ENCODE assay signal across 9 cellular contexts in the genomic region with DNA sequence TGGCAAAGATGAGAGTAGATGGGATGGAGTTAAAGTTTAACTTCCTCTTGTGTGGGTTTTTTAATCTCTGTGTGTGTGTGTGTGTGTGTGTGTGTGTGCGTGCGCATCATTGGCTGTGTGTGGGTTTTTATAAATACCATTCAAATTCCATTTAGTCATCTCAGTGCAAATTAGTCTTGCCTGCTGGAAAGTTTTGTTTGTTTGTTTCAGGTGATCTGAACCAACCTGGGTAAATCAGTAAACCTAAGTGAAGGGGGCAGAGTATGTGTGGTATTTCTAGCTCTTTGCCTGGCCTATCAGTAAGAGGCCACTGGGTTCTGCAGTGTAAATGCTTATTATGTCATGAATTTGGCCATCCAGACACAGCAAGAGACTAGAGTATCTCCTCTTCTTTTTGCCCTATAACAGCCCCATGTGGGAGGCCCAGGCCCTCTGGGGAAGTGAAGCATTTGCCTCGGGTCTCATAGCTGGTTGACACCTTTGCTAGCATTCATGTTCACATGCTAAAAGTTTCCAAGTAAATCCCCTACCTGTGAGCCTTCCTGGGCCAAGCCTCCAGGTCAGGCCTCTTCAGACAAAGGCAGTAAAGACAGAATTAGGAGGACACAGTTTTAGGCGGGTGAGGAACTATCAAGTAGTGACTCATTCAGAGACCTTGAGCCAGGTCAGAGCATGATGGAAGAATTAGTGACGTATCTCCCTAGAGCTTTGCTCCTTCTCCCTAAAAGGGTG. TPM values are rescaled to one million over a fixed set of nuclear protein-coding genes. Genes with fewer than 3 reads are reported as not detected.
DNase-seq lines count a peak whose midpoint lies in the region; ATAC-seq, FAIRE-seq and TF ChIP-seq lines count a peak whose summit lies in the region.
"Had no signal": no experiment of that assay in that cellular context is flagged by ENCODE, and none has a peak within 500 bp of the region (broad histone marks: within the 10 kb centered on the region; RNA-seq: fewer than 3 reads in every experiment).

No MANE protein-coding gene starts in this region.

- H3K4me1 ChIP-seq in SK-N-SH (ENCODE audit: control insufficient read depth in 1 of 2, insufficient read depth in 2 of 2, low read depth in 1 of 2, low read length in 1 of 2) = no peaks in the 10 kb centered on the region
- H3K4me1 ChIP-seq in K562 (replicated peaks in 1 of 2; ENCODE audit: control insufficient read depth in 2 of 2, insufficient read depth in 2 of 2, low read length in 2 of 2) = no peaks in the 10 kb centered on the region; a peak in 1 of 5 replicates

- H3K27me3 ChIP-seq in SK-N-SH (ENCODE audit: insufficient read depth) = no peaks in the 10 kb centered on the region
- no peaks in the 10 kb centered on the region for H3K27me3 ChIP-seq in K562 (ENCODE audit: control insufficient read depth in 2 of 2, insufficient read depth in 2 of 2, low read length in 2 of 2)
- no peaks in the 10 kb centered on the region for H3K27me3 ChIP-seq in brain microvascular endothelial cell (replicated peaks)

- H3K36me3 ChIP-seq in SK-N-SH (replicated peaks in 1 of 2; ENCODE audit: control insufficient read depth in 1 of 2, insufficient read depth in 2 of 2, low read length in 1 of 2) (peaks cover 25 to 50% of the 10 kb centered on the region in 2 experiments), K562 (ENCODE audit: control insufficient read depth, insufficient read depth, low read length) (peaks cover 57% of the 10 kb centered on the region), brain microvascular endothelial cell (replicated peaks) (peaks cover 35% of the 10 kb centered on the region)

- H3K27ac ChIP-seq in SK-N-SH (ENCODE audit: low read depth in 2 of 2, low read length in 1 of 2) (no peak overlapping the region), K562 (ENCODE audit: extremely low read depth, low read depth, low read length) (no peak overlapping the region), brain microvascular endothelial cell (no peak overlapping the region)

- CTCF ChIA-PET in SK-N-SH (lab: Yijun Ruan, JAX) = interaction anchor here (1.0 to 3.0 kb wide), 4 partner anchors 34 to 213 kb away, joined by 3 to 21 read pairs (median 4); a partner anchor contains a TSS
- CTCF ChIA-PET in K562 (lab: Yijun Ruan, JAX; ENCODE audit: low intra/inter-chr PET ratio) = no interaction called here

- DNase-seq in SK-N-SH = no peak
- no peak for DNase-seq in K562 (ENCODE audit: extremely low read depth in 1 of 4, low spot score in 3 of 4)
- no peak for DNase-seq in stimulated activated CD4-positive, alpha-beta T cell treated with anti-CD3 and anti-CD28 coated beads, Interleukin-4, amount 100 ng/mL, for 1 hour
- no peak for DNase-seq in brain microvascular endothelial cell
- no peak for DNase-seq in DMS114 treated with DMSO at 0.1 percent for 48 hours (lab: John Stamatoyannopoulos, UW; ENCODE audit: unreplicated experiment)

- TF ChIP-seq CTCF in SK-N-SH (IDR thresholded peaks at IDR 0.05) (no peak), K562 (IDR thresholded peaks at IDR 0.05 in 2 of 3, conservative IDR thresholded peaks at IDR 0.05 in 1 of 3; ENCODE audit: insufficient read depth in 2 of 3, low read depth in 1 of 3, low read length in 3 of 3) (no peak), brain microvascular endothelial cell (IDR thresholded peaks at IDR 0.05; ENCODE audit: low read depth, low read length, missing control alignments) (no peak)

- H3K27me3 Mint-ChIP-seq in stimulated activated memory B cell treated with anti-CD40 and anti-IgM and Interleukin-4, amounts not matched to agents 10 μg/mL and 1 μg/mL and 100 μg/mL, for 72 hours = no peaks in the 10 kb centered on the region

- WGBS in SK-N-SH (ENCODE audit: low lambda C conversion rate) = 84% methylated on average over 5 of the region's 5 CpGs
- WGBS in K562 (ENCODE audit: insufficient coverage, low coverage, missing lambda C conversion rate) = 54% methylated on average over 5 of the region's 5 CpGs

- H3K36me3 Mint-ChIP-seq in stimulated activated memory B cell treated with anti-CD40 and anti-IgM and Interleukin-4, amounts not matched to agents 10 μg/mL and 1 μg/mL and 100 μg/mL, for 72 hours = peaks cover 58% of the 10 kb centered on the region

- no peak overlapping the region for H3K4me2 ChIP-seq in SK-N-SH
- H3K4me2 ChIP-seq in K562 (ENCODE audit: insufficient read depth, low read length) = no peak overlapping the region

- H3K9ac ChIP-seq in SK-N-SH (no peak overlapping the region), K562 (ENCODE audit: insufficient read depth in 1 of 2, low read depth in 2 of 2, low read length in 2 of 2) (no peak overlapping the region)

- H3K9me3 Mint-ChIP-seq in stimulated activated memory B cell treated with anti-CD40 and anti-IgM and Interleukin-4, amounts not matched to agents 10 μg/mL and 1 μg/mL and 100 μg/mL, for 72 hours = no peaks in the 10 kb centered on the region

- no peak overlapping the region for H2AFZ ChIP-seq in SK-N-SH (ENCODE audit: low read depth)
- H2AFZ ChIP-seq in K562 (ENCODE audit: low read depth, low read length) = no peak overlapping the region

- peaks cover 38% of the 10 kb centered on the region for H3K4me1 Mint-ChIP-seq in stimulated activated memory B cell treated with anti-CD40 and anti-IgM and Interleukin-4, amounts not matched to agents 10 μg/mL and 1 μg/mL and 100 μg/mL, for 72 hours

- FAIRE-seq in K562 (lab: Jason Lieb, UNC) = no peak
- FAIRE-seq: A204.1 had no signal

- in situ Hi-C loops in K562 (cut with MboI) = no loop called here
- in situ Hi-C loops in brain microvascular endothelial cell (cut with HindIII; ENCODE audit: low pct_ligation_motif_present, low sequenced_read_pairs) = no loop called here

- H3K9me2 ChIP-seq in SK-N-SH = no peaks in the 10 kb centered on the region

- H4K20me1 ChIP-seq in SK-N-SH (ENCODE audit: insufficient read depth) = no peaks in the 10 kb centered on the region
- H4K20me1 ChIP-seq in K562 (replicated peaks; ENCODE audit: control insufficient read depth, insufficient read depth, low read length) = no peaks in the 10 kb centered on the region

- intact Hi-C loops in K562 (cut with micrococcal nuclease) = no loop called here

- BruUV-seq in K562 (replicated peaks; lab: Mats Ljungman, UMichigan) = no TSS peak

- H3K9me3 ChIP-seq in SK-N-SH (no peaks in the 10 kb centered on the region), K562 (replicated peaks; ENCODE audit: control insufficient read depth, insufficient read depth, low read depth, low read length) (no peaks in the 10 kb centered on the region)

- no peak for TF ChIP-seq POLR2A in K562 (conservative IDR thresholded peaks at IDR 0.05)

- H3K79me2 ChIP-seq in SK-N-SH (ENCODE audit: insufficient read depth) (peaks cover 3% of the 10 kb centered on the region; the same call in 1 of the 2 replicates), K562 (ENCODE audit: control insufficient read depth, insufficient read depth, low read length) (no peaks in the 10 kb centered on the region)

- ATAC-seq in SK-N-SH treated with all-trans-retinoic acid at 6 μM for 48 hours = peak; percentile 32; the same call in 1 of the 3 replicates
- ATAC-seq in HG03175 (IDR thresholded peaks at IDR 0.05; ENCODE audit: unreplicated experiment) = peak; percentile 73
- ATAC-seq in K562 = no peak
- ATAC-seq in stimulated activated memory B cell treated with anti-CD40 and anti-IgM and Interleukin-4, amounts not matched to agents 10 μg/mL and 1 μg/mL and 100 μg/mL, for 72 hours = peak; percentile 88

- POLR2A ChIA-PET in SK-N-SH (lab: Yijun Ruan, JAX) = no interaction called here
- POLR2A ChIA-PET in K562 (lab: Yijun Ruan, JAX) = interaction anchor here (0.5 to 1.1 kb wide), 5 partner anchors 8 to 140 kb away, joined by 3 read pairs; no protein-coding TSS in a partner anchor

- peak overlapping the region; percentile 99 for H3K27ac Mint-ChIP-seq in stimulated activated memory B cell treated with anti-CD40 and anti-IgM and Interleukin-4, amounts not matched to agents 10 μg/mL and 1 μg/mL and 100 μg/mL, for 72 hours

- H3K4me3 ChIP-seq in SK-N-SH (ENCODE audit: low read depth in 2 of 2, low read length in 1 of 2) (no peak overlapping the region), K562 (no peak overlapping the region), brain microvascular endothelial cell (ENCODE audit: low read depth, low read length) (no peak overlapping the region)

- no peaks in the 10 kb centered on the region for H3F3A ChIP-seq in SK-N-SH (replicated peaks; ENCODE audit: insufficient read depth)

- H3K9me1 ChIP-seq in K562 (ENCODE audit: control insufficient read depth, insufficient read depth, low read length) = no peaks in the 10 kb centered on the region

- TF ChIP-seq RAD21 in SK-N-SH (IDR thresholded peaks at IDR 0.05; ENCODE audit: low read length) = no peak
- TF ChIP-seq RAD21 in K562 (CRISPR knock-in tag; conservative IDR thresholded peaks at IDR 0.05 in 1 of 2, IDR thresholded peaks at IDR 0.05 in 1 of 2) = no peak

- peak overlapping the region; percentile 72 for H3K4me3 Mint-ChIP-seq in stimulated activated memory B cell treated with anti-CD40 and anti-IgM and Interleukin-4, amounts not matched to agents 10 μg/mL and 1 μg/mL and 100 μg/mL, for 72 hours

- no peak for TF ChIP-seq EP300 in SK-N-SH (IDR thresholded peaks at IDR 0.05; ENCODE audit: borderline replicate concordance in 1 of 2, low read depth in 1 of 2, low read length in 1 of 2)
- TF ChIP-seq EP300 in K562 (IDR thresholded peaks at IDR 0.05; ENCODE audit: low read length) = no peak

RNA-seq across cellular contexts. Expression of a gene that starts 14.7 kb away (rescaled TPM):
- polyA plus RNA-seq in SK-N-SH (2012; rRNA removed) (64.3 and 80.9 TPM in 2 replicates), K562 (2011; rRNA removed) (16.6 and 35.4 TPM in 2 replicates), K562 (2014; fragmentation: Illumina TruSeq; extraction: Trizol) (17.2 and 20.4 TPM in 2 replicates), K562 (2014; fragmentation: Nextera tagmentation; extraction: Ambion mirVana) (1 to 10 TPM; 6.3 to 7.8 TPM), K562 (2014; rRNA removed) (13.2 and 15.3 TPM in 2 replicates)
- polyA plus RNA-seq in SK-N-SH (2012; cell fraction: cytosol; rRNA removed) = 26.1 and 30.5 TPM in 2 replicates
- polyA plus RNA-seq in SK-N-SH (2012; cell fraction: nucleus; rRNA removed) = 414 and 457 TPM in 2 replicates
- total RNA-seq in K562 (2011; cell fraction: chromatin; rRNA removed; ENCODE audit: low replicate concordance) = 186 and 226 TPM in 2 replicates
- 87.4 and 90.9 TPM in 2 replicates for total RNA-seq in K562 (2011; cell fraction: nucleolus; rRNA removed)
- 121 and 131 TPM in 2 replicates for total RNA-seq in K562 (2011; cell fraction: nucleoplasm; rRNA removed)
- total RNA-seq in K562 (2014; rRNA removed) (11.4 and 15.5 TPM in 2 replicates), K562 (2014; rRNA removed; fragmentation: Illumina TruSeq; extraction: Trizol) (12.2 and 14.3 TPM in 2 replicates), K562 (2015; rRNA removed; fragmentation: Illumina TruSeq; extraction: Trizol) (14.9 and 15.6 TPM in 2 replicates), K562 (2021) (23.6 and 24.1 TPM in 2 replicates)
- polyA plus RNA-seq in K562 (2011; cell fraction: cytosol; rRNA removed) = 11.3 and 19.7 TPM in 2 replicates
- 134 and 147 TPM in 2 replicates for polyA plus RNA-seq in K562 (2011; cell fraction: nucleus; rRNA removed)
- polyA plus RNA-seq in K562 (2012) = 21.2 and 29.9 TPM in 2 replicates
- polyA minus RNA-seq in K562 (2011; rRNA and poly(A)+ RNA removed) = 26.3 and 30.0 TPM in 2 replicates
- polyA minus RNA-seq in K562 (2011; cell fraction: cytosol; rRNA and poly(A)+ RNA removed) = 15.4 and 18.2 TPM in 2 replicates
- 27.9 and 49.8 TPM in 2 replicates for polyA minus RNA-seq in K562 (2011; cell fraction: nucleus; rRNA and poly(A)+ RNA removed)

RNA-seq across cellular contexts. Expression of a gene that starts 32.6 kb away (rescaled TPM):
- polyA plus RNA-seq in SK-N-SH (2012; rRNA removed) (7.6 and 9.0 TPM in 2 replicates), K562 (2011; rRNA removed) (4.1 and 4.3 TPM in 2 replicates), K562 (2014; fragmentation: Illumina TruSeq; extraction: Trizol) (4.7 and 4.9 TPM in 2 replicates), K562 (2014; fragmentation: Nextera tagmentation; extraction: Ambion mirVana) (under 1 TPM; 0.57 to 0.79 TPM), K562 (2014; rRNA removed) (4.3 and 5.2 TPM in 2 replicates)
- polyA plus RNA-seq in SK-N-SH (2012; cell fraction: cytosol; rRNA removed) = 3.8 and 4.0 TPM in 2 replicates
- 46.8 and 48.2 TPM in 2 replicates for polyA plus RNA-seq in SK-N-SH (2012; cell fraction: nucleus; rRNA removed)
- total RNA-seq in K562 (2011; cell fraction: chromatin; rRNA removed; ENCODE audit: low replicate concordance) = 12.5 and 30.3 TPM in 2 replicates
- total RNA-seq in K562 (2011; cell fraction: nucleolus; rRNA removed) = 16.4 and 17.8 TPM in 2 replicates
- total RNA-seq in K562 (2011; cell fraction: nucleoplasm; rRNA removed) = 10.8 and 15.5 TPM in 2 replicates
- total RNA-seq in K562 (2014; rRNA removed) (1.2 and 4.0 TPM in 2 replicates), K562 (2014; rRNA removed; fragmentation: Illumina TruSeq; extraction: Trizol) (1.6 and 2.6 TPM in 2 replicates), K562 (2015; rRNA removed; fragmentation: Illumina TruSeq; extraction: Trizol) (2.1 and 3.0 TPM in 2 replicates), K562 (2021) (2.8 and 3.6 TPM in 2 replicates)
- polyA plus RNA-seq in K562 (2011; cell fraction: cytosol; rRNA removed) = 4.4 and 4.6 TPM in 2 replicates
- polyA plus RNA-seq in K562 (2011; cell fraction: nucleus; rRNA removed) = 27.9 and 39.9 TPM in 2 replicates
- polyA plus RNA-seq in K562 (2012) = 5.5 and 7.3 TPM in 2 replicates
- polyA minus RNA-seq in K562 (2011; rRNA and poly(A)+ RNA removed) = 3.5 and 3.8 TPM in 2 replicates
- 3.2 and 4.8 TPM in 2 replicates for polyA minus RNA-seq in K562 (2011; cell fraction: cytosol; rRNA and poly(A)+ RNA removed)
- polyA minus RNA-seq in K562 (2011; cell fraction: nucleus; rRNA and poly(A)+ RNA removed) = 2.7 and 4.0 TPM in 2 replicates
